In genomic region chr4:10181745-10182445, GRCh38 we compare ENCODE assay signal across 21 cellular contexts.
DNase-seq lines count a peak whose midpoint lies in the region; ATAC-seq, FAIRE-seq and TF ChIP-seq lines count a peak whose summit lies in the region.
"Had no signal": no experiment of that assay in that cellular context is flagged by ENCODE, and none has a peak within 500 bp of the region (broad histone marks: within the 10 kb centered on the region; RNA-seq: fewer than 3 reads in every experiment).

No MANE protein-coding gene starts in this region.

- DNase-seq in natural killer cell treated with Interleukin-12 subunit alpha and Interleukin-12 subunit beta and Interleukin-15 and Interleukin-18, amount 100 ng/mL, for 72 hours (ENCODE audit: low spot score): no peak
- DNase-seq in natural killer cell (no peak), foreskin keratinocyte (no peak), HepG2 (ENCODE audit: low spot score) (no peak), D721Med (ENCODE audit: insufficient read length, low spot score) (no peak), SKM-1 (lab: John Stamatoyannopoulos, UW; ENCODE audit: unreplicated experiment) (no peak), Ammon's horn (ENCODE audit: low spot score) (no peak)
- no peak for DNase-seq in activated CD8-positive, alpha-beta T cell treated with anti-CD3 and anti-CD28 coated beads, Interleukin-2, amount 10 ng/mL, durations not matched to agents 7 days and 5 days
- DNase-seq: activated CD8-positive, alpha-beta memory T cell treated with anti-CD3 and anti-CD28 coated beads, Interleukin-2, amount 50 U/mL, for 48 hours; Caco-2; dorsolateral prefrontal cortex; esophagus squamous epithelium; head of caudate nucleus; NCI-H524 treated with DMSO at 0.1 percent for 48 hours; ovary; uterus had no signal

- H3K27ac Mint-ChIP-seq in natural killer cell treated with Interleukin-12 subunit alpha and Interleukin-12 subunit beta and Interleukin-15 and Interleukin-18, amount 100 ng/mL, for 72 hours: peak overlapping the region; percentile 95 to 98
- peak overlapping the region in 1 of 2 donors; percentile 46 for H3K27ac Mint-ChIP-seq in natural killer cell
- peak overlapping the region; percentile 93 for H3K27ac Mint-ChIP-seq in activated CD8-positive, alpha-beta T cell treated with anti-CD3 and anti-CD28 coated beads, Interleukin-2, amount 10 ng/mL, durations not matched to agents 7 days and 5 days
- H3K27ac Mint-ChIP-seq: T-cell, WTC11 had no signal

- ATAC-seq in natural killer cell treated with Interleukin-12 subunit alpha and Interleukin-12 subunit beta and Interleukin-15 and Interleukin-18, amount 100 ng/mL, for 72 hours: no peak
- ATAC-seq in natural killer cell (no peak), foreskin keratinocyte (peak; percentile 74), HepG2 (no peak)
- no peak for ATAC-seq in activated CD8-positive, alpha-beta T cell treated with anti-CD3 and anti-CD28 coated beads, Interleukin-2, amount 10 ng/mL, durations not matched to agents 7 days and 5 days
- ATAC-seq: sciatic nerve, WTC11 had no signal

- no peak for TF ChIP-seq POLR2A in HepG2 (IDR thresholded peaks at IDR 0.05; ENCODE audit: insufficient read depth in 1 of 2, low read depth in 2 of 2, low read length in 2 of 2)

- H3K4me3 Mint-ChIP-seq in natural killer cell treated with Interleukin-12 subunit alpha and Interleukin-12 subunit beta and Interleukin-15 and Interleukin-18, amount 100 ng/mL, for 72 hours: peak overlapping the region; percentile 75
- no peak overlapping the region for H3K4me3 Mint-ChIP-seq in natural killer cell
- no peak overlapping the region for H3K4me3 Mint-ChIP-seq in activated CD8-positive, alpha-beta T cell treated with anti-CD3 and anti-CD28 coated beads, Interleukin-2, amount 10 ng/mL, durations not matched to agents 7 days and 5 days
- H3K4me3 Mint-ChIP-seq: T-cell, WTC11 had no signal

- H3K9me3 Mint-ChIP-seq in natural killer cell treated with Interleukin-12 subunit alpha and Interleukin-12 subunit beta and Interleukin-15 and Interleukin-18, amount 100 ng/mL, for 72 hours: no peaks in the 10 kb centered on the region
- peaks cover 0 to 3% of the 10 kb centered on the region in 2 donors for H3K9me3 Mint-ChIP-seq in natural killer cell
- H3K9me3 Mint-ChIP-seq in activated CD8-positive, alpha-beta T cell treated with anti-CD3 and anti-CD28 coated beads, Interleukin-2, amount 10 ng/mL, durations not matched to agents 7 days and 5 days (ENCODE audit: insufficient read depth): peaks cover 5% of the 10 kb centered on the region
- H3K9me3 Mint-ChIP-seq: T-cell had no signal

- TF ChIP-seq RAD21 in HepG2 (CRISPR knock-in tag; IDR thresholded peaks at IDR 0.05): no peak

- H3K27me3 ChIP-seq in foreskin keratinocyte (no peaks in the 10 kb centered on the region), HepG2 (ENCODE audit: control insufficient read depth in 1 of 2, insufficient read depth in 2 of 2, low read length in 2 of 2) (no peaks in the 10 kb centered on the region)
- H3K27me3 ChIP-seq: cardiac muscle cell, esophagus squamous epithelium, ovary, uterus had no signal

- H3K9me3 ChIP-seq in HepG2 (ENCODE audit: low read length): no peaks in the 10 kb centered on the region
- H3K9me3 ChIP-seq: Caco-2, esophagus squamous epithelium, ovary, uterus had no signal

- FAIRE-seq in HepG2 (lab: Jason Lieb, UNC): no peak
- FAIRE-seq in D721Med (lab: Jason Lieb, UNC): no peak
- FAIRE-seq: H54 had no signal

- TF ChIP-seq CTCF in natural killer cell (IDR thresholded peaks at IDR 0.05): no peak
- TF ChIP-seq CTCF in foreskin keratinocyte (conservative IDR thresholded peaks at IDR 0.05): no peak
- no peak for TF ChIP-seq CTCF in HepG2 (CRISPR knock-in tag; IDR thresholded peaks at IDR 0.05)
- TF ChIP-seq CTCF in D721Med (IDR thresholded peaks at IDR 0.05; ENCODE audit: insufficient read depth, missing control alignments): no peak

- in situ Hi-C loops in HepG2 (cut with HindIII; ENCODE audit: extremely low pct_ligation_motif_present, low pct_unique_long_range_greater_than_20kb): no loop called here

- H3K4me1 ChIP-seq in foreskin keratinocyte (peaks cover 4% of the 10 kb centered on the region), HepG2 (ENCODE audit: insufficient read depth, low read length) (no peaks in the 10 kb centered on the region)
- H3K4me1 ChIP-seq: esophagus squamous epithelium, uterus had no signal

- H3K27ac ChIP-seq in foreskin keratinocyte (no peak overlapping the region), HepG2 (ENCODE audit: extremely low read length, insufficient read depth, low read length) (no peak overlapping the region)
- H3K27ac ChIP-seq: dorsolateral prefrontal cortex, esophagus squamous epithelium, ovary, uterus had no signal

- 10% methylated on average over 8 of the region's 8 CpGs for WGBS in HepG2 (ENCODE audit: low lambda C conversion rate)

- H4K20me1 ChIP-seq in HepG2 (ENCODE audit: insufficient read depth, low read length): no peaks in the 10 kb centered on the region

- POLR2A ChIA-PET in activated CD8-positive, alpha-beta T cell treated with anti-CD3 and anti-CD28 coated beads, Interleukin-2, amount 10 ng/mL, durations not matched to agents 7 days and 5 days (lab: Charles Lee): interaction anchor here (1.0 to 2.1 kb wide), 3 partner anchors 23 to 275 kb away, joined by 3 to 9 read pairs (median 8); partner anchors contain the start of gene ZNF518B
- POLR2A ChIA-PET in HepG2 (lab: Yijun Ruan, JAX): no interaction called here

- intact Hi-C loops in natural killer cell (cut with micrococcal nuclease) (no loop called here), HepG2 (cut with micrococcal nuclease; ENCODE audit: unreplicated experiment) (no loop called here)

- H3K9ac ChIP-seq in HepG2 (ENCODE audit: insufficient read depth, low read depth, low read length): no peak overlapping the region

- no peak overlapping the region for H3K4me3 ChIP-seq in HepG2 (replicated peaks in 1 of 3; ENCODE audit: insufficient read depth in 1 of 3, low read depth in 2 of 3, low read length in 3 of 3)
- H3K4me3 ChIP-seq: cardiac muscle cell, dorsolateral prefrontal cortex, esophagus squamous epithelium, ovary, uterus had no signal

- peaks cover 9% of the 10 kb centered on the region for H3K36me3 Mint-ChIP-seq in natural killer cell treated with Interleukin-12 subunit alpha and Interleukin-12 subunit beta and Interleukin-15 and Interleukin-18, amount 100 ng/mL, for 72 hours
- no peaks in the 10 kb centered on the region for H3K36me3 Mint-ChIP-seq in natural killer cell
- H3K36me3 Mint-ChIP-seq in activated CD8-positive, alpha-beta T cell treated with anti-CD3 and anti-CD28 coated beads, Interleukin-2, amount 10 ng/mL, durations not matched to agents 7 days and 5 days (ENCODE audit: low read depth): peaks cover 33% of the 10 kb centered on the region
- H3K36me3 Mint-ChIP-seq: T-cell, WTC11 had no signal

- no peaks in the 10 kb centered on the region for H3K36me3 ChIP-seq in HepG2 (replicated peaks in 1 of 2; ENCODE audit: control insufficient read depth in 1 of 2, insufficient read depth in 2 of 2, low read length in 2 of 2)
- H3K36me3 ChIP-seq: cardiac muscle cell, esophagus squamous epithelium, ovary, uterus had no signal

- H2AFZ ChIP-seq in HepG2 (ENCODE audit: low read length): no peak overlapping the region

- no peaks in the 10 kb centered on the region for H3K79me2 ChIP-seq in HepG2 (ENCODE audit: insufficient read depth, low read length)

- no peaks in the 10 kb centered on the region for H3K27me3 Mint-ChIP-seq in natural killer cell treated with Interleukin-12 subunit alpha and Interleukin-12 subunit beta and Interleukin-15 and Interleukin-18, amount 100 ng/mL, for 72 hours
- peaks cover 0 to 3% of the 10 kb centered on the region in 2 donors for H3K27me3 Mint-ChIP-seq in natural killer cell (ENCODE audit: low read depth in 2 of 2)
- H3K27me3 Mint-ChIP-seq in activated CD8-positive, alpha-beta T cell treated with anti-CD3 and anti-CD28 coated beads, Interleukin-2, amount 10 ng/mL, durations not matched to agents 7 days and 5 days (ENCODE audit: low read depth): no peaks in the 10 kb centered on the region
- H3K27me3 Mint-ChIP-seq: T-cell had no signal

- no peak overlapping the region for H3K4me2 ChIP-seq in HepG2 (ENCODE audit: low read depth, low read length)

- peaks cover 51 to 66% of the 10 kb centered on the region in 2 donors for H3K4me1 Mint-ChIP-seq in natural killer cell treated with Interleukin-12 subunit alpha and Interleukin-12 subunit beta and Interleukin-15 and Interleukin-18, amount 100 ng/mL, for 72 hours (ENCODE audit: low read depth in 2 of 2)
- peaks cover 37 to 44% of the 10 kb centered on the region in 2 donors for H3K4me1 Mint-ChIP-seq in natural killer cell
- H3K4me1 Mint-ChIP-seq in activated CD8-positive, alpha-beta T cell treated with anti-CD3 and anti-CD28 coated beads, Interleukin-2, amount 10 ng/mL, durations not matched to agents 7 days and 5 days (ENCODE audit: low read depth): peaks cover 57% of the 10 kb centered on the region
- H3K4me1 Mint-ChIP-seq: WTC11 had no signal

- CTCF ChIA-PET in activated CD8-positive, alpha-beta T cell treated with anti-CD3 and anti-CD28 coated beads, Interleukin-2, amount 10 ng/mL, durations not matched to agents 7 days and 5 days (lab: Charles Lee): interaction anchor here (0.8 to 4.8 kb wide), 7 partner anchors 8 to 367 kb away, joined by 4 to 43 read pairs (median 8); no protein-coding TSS in a partner anchor
- CTCF ChIA-PET in HepG2 (lab: Yijun Ruan, JAX; ENCODE audit: low intra/inter-chr PET ratio, low total read pairs): no interaction called here

- BruUV-seq in HepG2 (replicated peaks; lab: Mats Ljungman, UMichigan): no TSS peak

- TF ChIP-seq EP300 in HepG2 (IDR thresholded peaks at IDR 0.05; ENCODE audit: low read depth in 2 of 2, low read length in 2 of 2): no peak
- TF ChIP-seq EP300 in HepG2 (CRISPR knock-in tag; IDR thresholded peaks at IDR 0.05; ENCODE audit: borderline replicate concordance): no peak

TF ChIP-seq in HepG2, 621 proteins besides CTCF, POLR2A, EP300 and RAD21 (continues in another document):
- TF ChIP-seq NR2F6 (IDR thresholded peaks at IDR 0.05) (no peak), NR2F6 (CRISPR knock-in tag; IDR thresholded peaks at IDR 0.05) (no peak)
